19 cellular contexts compared by ENCODE assay signal in genomic region chr2:66957198-66957597, GRCh38.
"Had no signal": no experiment of that assay in that cellular context is flagged by ENCODE, and none has a peak within 500 bp of the region (broad histone marks: within the 10 kb centered on the region; RNA-seq: fewer than 3 reads in every experiment).

No MANE protein-coding gene starts in this region.

- H3K36me3 Mint-ChIP-seq: activated naive CD4-positive, alpha-beta T cell treated with anti-CD3 and anti-CD28 coated beads, Interleukin-2, amount 10 ng/mL, durations not matched to agents 7 days and 5 days; natural killer cell had no signal

- DNase-seq: activated CD4-positive, alpha-beta T cell treated with anti-CD3 and anti-CD28 coated beads, Interleukin-2, amount 10 ng/mL, durations not matched to agents 24 days and 14 days; activated CD8-positive, alpha-beta T cell treated with anti-CD3 and anti-CD28 coated beads for 36 hours; activated naive CD4-positive, alpha-beta T cell treated with anti-CD3 and anti-CD28 coated beads, Interleukin-2, amount 10 ng/mL, durations not matched to agents 7 days and 5 days; activated naive CD8-positive, alpha-beta T cell treated with anti-CD3 and anti-CD28 coated beads, Interleukin-2, amount 50 U/mL, for 24 hours; activated T-cell treated with anti-CD3 and anti-CD28 coated beads, Interleukin-2, amount 50 U/mL, for 24 hours; aorta; effector CD8-positive, alpha-beta T cell; esophagus squamous epithelium; head of caudate nucleus; natural killer cell; posterior cingulate gyrus; retina; T-helper 1 cell had no signal

- H3K36me3 ChIP-seq: esophagus squamous epithelium, neutrophil, thoracic aorta had no signal

- H3K9me3 ChIP-seq: esophagus squamous epithelium, neutrophil, thoracic aorta had no signal

- H3K9me3 Mint-ChIP-seq: activated CD4-positive, alpha-beta T cell treated with anti-CD3 and anti-CD28 coated beads, Interleukin-2, amount 10 ng/mL, durations not matched to agents 24 days and 14 days; activated CD8-positive, alpha-beta T cell treated with anti-CD3 and anti-CD28 coated beads for 36 hours; activated naive CD4-positive, alpha-beta T cell treated with anti-CD3 and anti-CD28 coated beads, Interleukin-2, amount 10 ng/mL, durations not matched to agents 7 days and 5 days; activated naive CD8-positive, alpha-beta T cell treated with anti-CD3 and anti-CD28 coated beads, Interleukin-2, amount 50 U/mL, for 24 hours; activated T-cell treated with anti-CD3 and anti-CD28 coated beads, Interleukin-2, amount 50 U/mL, for 24 hours; dendritic cell treated with granulocyte-macrophage colony-stimulating factor and Interleukin-4, amounts not matched to agents 40 ng/mL and 50 ng/mL, for 4 days; natural killer cell; stimulated activated naive CD8-positive, alpha-beta T cell treated with anti-CD3 and anti-CD28 coated beads, Interleukin-15, Interleukin-2, amounts not matched to agents 100 ng/mL and 50 ng/mL, for 24 hours had no signal

- H3K27ac ChIP-seq: esophagus squamous epithelium, neutrophil, skin epidermis, thoracic aorta had no signal

- H3K4me3 ChIP-seq: esophagus squamous epithelium, skin epidermis, thoracic aorta had no signal

- H3K4me3 Mint-ChIP-seq: activated CD4-positive, alpha-beta T cell treated with anti-CD3 and anti-CD28 coated beads, Interleukin-2, amount 10 ng/mL, durations not matched to agents 24 days and 14 days; activated CD8-positive, alpha-beta T cell treated with anti-CD3 and anti-CD28 coated beads for 36 hours; activated naive CD4-positive, alpha-beta T cell treated with anti-CD3 and anti-CD28 coated beads, Interleukin-2, amount 10 ng/mL, durations not matched to agents 7 days and 5 days; activated naive CD8-positive, alpha-beta T cell treated with anti-CD3 and anti-CD28 coated beads, Interleukin-2, amount 50 U/mL, for 24 hours; activated T-cell treated with anti-CD3 and anti-CD28 coated beads, Interleukin-2, amount 50 U/mL, for 24 hours; dendritic cell treated with granulocyte-macrophage colony-stimulating factor and Interleukin-4, amounts not matched to agents 40 ng/mL and 50 ng/mL, for 4 days; natural killer cell; stimulated activated naive CD8-positive, alpha-beta T cell treated with anti-CD3 and anti-CD28 coated beads, Interleukin-15, Interleukin-2, amounts not matched to agents 100 ng/mL and 50 ng/mL, for 24 hours had no signal

- FAIRE-seq: frontal cortex had no signal

- H3K27me3 Mint-ChIP-seq: activated CD4-positive, alpha-beta T cell treated with anti-CD3 and anti-CD28 coated beads, Interleukin-2, amount 10 ng/mL, durations not matched to agents 24 days and 14 days; activated CD8-positive, alpha-beta T cell treated with anti-CD3 and anti-CD28 coated beads for 36 hours; activated naive CD4-positive, alpha-beta T cell treated with anti-CD3 and anti-CD28 coated beads, Interleukin-2, amount 10 ng/mL, durations not matched to agents 7 days and 5 days; activated naive CD8-positive, alpha-beta T cell treated with anti-CD3 and anti-CD28 coated beads, Interleukin-2, amount 50 U/mL, for 24 hours; activated T-cell treated with anti-CD3 and anti-CD28 coated beads, Interleukin-2, amount 50 U/mL, for 24 hours; dendritic cell treated with granulocyte-macrophage colony-stimulating factor and Interleukin-4, amounts not matched to agents 40 ng/mL and 50 ng/mL, for 4 days; stimulated activated naive CD8-positive, alpha-beta T cell treated with anti-CD3 and anti-CD28 coated beads, Interleukin-15, Interleukin-2, amounts not matched to agents 100 ng/mL and 50 ng/mL, for 24 hours had no signal

- H3K27ac Mint-ChIP-seq: activated CD4-positive, alpha-beta T cell treated with anti-CD3 and anti-CD28 coated beads, Interleukin-2, amount 10 ng/mL, durations not matched to agents 24 days and 14 days; activated CD8-positive, alpha-beta T cell treated with anti-CD3 and anti-CD28 coated beads for 36 hours; activated naive CD4-positive, alpha-beta T cell treated with anti-CD3 and anti-CD28 coated beads, Interleukin-2, amount 10 ng/mL, durations not matched to agents 7 days and 5 days; activated naive CD8-positive, alpha-beta T cell treated with anti-CD3 and anti-CD28 coated beads, Interleukin-2, amount 50 U/mL, for 24 hours; activated T-cell treated with anti-CD3 and anti-CD28 coated beads, Interleukin-2, amount 50 U/mL, for 24 hours; dendritic cell treated with granulocyte-macrophage colony-stimulating factor and Interleukin-4, amounts not matched to agents 40 ng/mL and 50 ng/mL, for 4 days; natural killer cell; stimulated activated naive CD8-positive, alpha-beta T cell treated with anti-CD3 and anti-CD28 coated beads, Interleukin-15, Interleukin-2, amounts not matched to agents 100 ng/mL and 50 ng/mL, for 24 hours had no signal

- H3K27me3 ChIP-seq: esophagus squamous epithelium, neutrophil had no signal

- ATAC-seq: activated CD8-positive, alpha-beta T cell treated with anti-CD3 and anti-CD28 coated beads for 36 hours; activated naive CD8-positive, alpha-beta T cell treated with anti-CD3 and anti-CD28 coated beads, Interleukin-2, amount 50 U/mL, for 24 hours; natural killer cell had no signal

- H3K4me1 Mint-ChIP-seq: activated CD4-positive, alpha-beta T cell treated with anti-CD3 and anti-CD28 coated beads, Interleukin-2, amount 10 ng/mL, durations not matched to agents 24 days and 14 days; activated naive CD4-positive, alpha-beta T cell treated with anti-CD3 and anti-CD28 coated beads, Interleukin-2, amount 10 ng/mL, durations not matched to agents 7 days and 5 days; activated naive CD8-positive, alpha-beta T cell treated with anti-CD3 and anti-CD28 coated beads, Interleukin-2, amount 50 U/mL, for 24 hours; natural killer cell had no signal

- H3K4me1 ChIP-seq: esophagus squamous epithelium had no signal
